1 cellular context compared by ENCODE assay signal in the genomic region with DNA sequence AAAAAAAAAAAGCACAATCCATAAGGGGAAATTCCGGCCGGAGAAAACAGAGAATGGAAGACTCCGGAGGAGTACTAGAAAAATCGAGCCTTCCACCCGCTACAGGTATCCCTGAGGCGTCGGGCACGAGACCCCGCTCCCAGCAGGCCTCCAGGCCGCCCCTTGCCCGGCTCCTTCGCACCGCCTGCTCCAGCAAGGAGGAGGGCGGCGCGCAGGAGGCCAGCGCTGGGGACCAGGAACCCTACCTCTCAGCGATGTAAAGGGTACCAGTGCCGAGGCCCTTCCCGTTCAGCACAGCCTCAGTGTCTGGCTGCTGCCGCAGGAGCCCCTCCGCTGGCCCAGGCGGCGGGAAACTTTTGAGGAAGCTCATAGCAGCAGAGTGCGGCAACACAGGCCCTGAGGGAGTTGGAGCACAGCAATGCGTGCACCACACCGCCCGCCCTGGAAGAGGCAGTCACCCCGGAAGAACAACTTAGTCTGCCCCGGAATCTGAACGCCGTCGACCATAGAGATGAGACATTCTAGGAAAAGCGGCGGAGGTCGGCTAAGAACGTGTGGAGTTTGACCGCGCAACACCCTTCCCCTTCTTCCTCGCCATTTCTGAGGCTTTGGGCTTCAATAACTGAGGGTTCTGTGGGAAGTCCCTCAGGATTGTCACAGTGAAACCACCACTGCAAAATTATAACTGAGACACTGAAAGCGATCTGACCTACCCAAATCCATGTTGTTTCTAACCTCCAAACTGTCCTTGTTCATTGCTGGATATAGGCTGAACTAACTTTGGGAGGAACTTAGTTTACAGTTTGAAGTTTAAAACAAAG.
A peak's percentile ranks its signal among the peaks of the same experiment; 100 is the strongest.
TF ChIP-seq lines count a peak whose summit lies in the region.

A gene with protein sequence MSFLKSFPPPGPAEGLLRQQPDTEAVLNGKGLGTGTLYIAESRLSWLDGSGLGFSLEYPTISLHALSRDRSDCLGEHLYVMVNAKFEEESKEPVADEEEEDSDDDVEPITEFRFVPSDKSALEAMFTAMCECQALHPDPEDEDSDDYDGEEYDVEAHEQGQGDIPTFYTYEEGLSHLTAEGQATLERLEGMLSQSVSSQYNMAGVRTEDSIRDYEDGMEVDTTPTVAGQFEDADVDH (minus strand): TSS at position 450 of the 821 bp plus-strand sequence. CDS start 80 bp downstream, at position 370.

TF ChIP-seq in HEK293, 187 proteins besides CTCF, POLR2A, EP300 and RAD21 (continued from another document and continues in another):
- TF ChIP-seq, protein P1, sequence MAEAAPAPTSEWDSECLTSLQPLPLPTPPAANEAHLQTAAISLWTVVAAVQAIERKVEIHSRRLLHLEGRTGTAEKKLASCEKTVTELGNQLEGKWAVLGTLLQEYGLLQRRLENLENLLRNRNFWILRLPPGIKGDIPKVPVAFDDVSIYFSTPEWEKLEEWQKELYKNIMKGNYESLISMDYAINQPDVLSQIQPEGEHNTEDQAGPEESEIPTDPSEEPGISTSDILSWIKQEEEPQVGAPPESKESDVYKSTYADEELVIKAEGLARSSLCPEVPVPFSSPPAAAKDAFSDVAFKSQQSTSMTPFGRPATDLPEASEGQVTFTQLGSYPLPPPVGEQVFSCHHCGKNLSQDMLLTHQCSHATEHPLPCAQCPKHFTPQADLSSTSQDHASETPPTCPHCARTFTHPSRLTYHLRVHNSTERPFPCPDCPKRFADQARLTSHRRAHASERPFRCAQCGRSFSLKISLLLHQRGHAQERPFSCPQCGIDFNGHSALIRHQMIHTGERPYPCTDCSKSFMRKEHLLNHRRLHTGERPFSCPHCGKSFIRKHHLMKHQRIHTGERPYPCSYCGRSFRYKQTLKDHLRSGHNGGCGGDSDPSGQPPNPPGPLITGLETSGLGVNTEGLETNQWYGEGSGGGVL (tag by site-specific recombination; IDR thresholded peaks at IDR 0.05): no peak
- TF ChIP-seq ZNF777 (tag by site-specific recombination; IDR thresholded peaks at IDR 0.05; ENCODE audit: borderline replicate concordance): no peak
- TF ChIP-seq ZNF677 (tag by site-specific recombination; IDR thresholded peaks at IDR 0.05): peak; percentile 91
- TF ChIP-seq, protein P2, sequence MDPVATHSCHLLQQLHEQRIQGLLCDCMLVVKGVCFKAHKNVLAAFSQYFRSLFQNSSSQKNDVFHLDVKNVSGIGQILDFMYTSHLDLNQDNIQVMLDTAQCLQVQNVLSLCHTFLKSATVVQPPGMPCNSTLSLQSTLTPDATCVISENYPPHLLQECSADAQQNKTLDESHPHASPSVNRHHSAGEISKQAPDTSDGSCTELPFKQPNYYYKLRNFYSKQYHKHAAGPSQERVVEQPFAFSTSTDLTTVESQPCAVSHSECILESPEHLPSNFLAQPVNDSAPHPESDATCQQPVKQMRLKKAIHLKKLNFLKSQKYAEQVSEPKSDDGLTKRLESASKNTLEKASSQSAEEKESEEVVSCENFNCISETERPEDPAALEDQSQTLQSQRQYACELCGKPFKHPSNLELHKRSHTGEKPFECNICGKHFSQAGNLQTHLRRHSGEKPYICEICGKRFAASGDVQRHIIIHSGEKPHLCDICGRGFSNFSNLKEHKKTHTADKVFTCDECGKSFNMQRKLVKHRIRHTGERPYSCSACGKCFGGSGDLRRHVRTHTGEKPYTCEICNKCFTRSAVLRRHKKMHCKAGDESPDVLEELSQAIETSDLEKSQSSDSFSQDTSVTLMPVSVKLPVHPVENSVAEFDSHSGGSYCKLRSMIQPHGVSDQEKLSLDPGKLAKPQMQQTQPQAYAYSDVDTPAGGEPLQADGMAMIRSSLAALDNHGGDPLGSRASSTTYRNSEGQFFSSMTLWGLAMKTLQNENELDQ (tag by site-specific recombination; IDR thresholded peaks at IDR 0.05; ENCODE audit: low read depth): no peak
- TF ChIP-seq, protein P3, sequence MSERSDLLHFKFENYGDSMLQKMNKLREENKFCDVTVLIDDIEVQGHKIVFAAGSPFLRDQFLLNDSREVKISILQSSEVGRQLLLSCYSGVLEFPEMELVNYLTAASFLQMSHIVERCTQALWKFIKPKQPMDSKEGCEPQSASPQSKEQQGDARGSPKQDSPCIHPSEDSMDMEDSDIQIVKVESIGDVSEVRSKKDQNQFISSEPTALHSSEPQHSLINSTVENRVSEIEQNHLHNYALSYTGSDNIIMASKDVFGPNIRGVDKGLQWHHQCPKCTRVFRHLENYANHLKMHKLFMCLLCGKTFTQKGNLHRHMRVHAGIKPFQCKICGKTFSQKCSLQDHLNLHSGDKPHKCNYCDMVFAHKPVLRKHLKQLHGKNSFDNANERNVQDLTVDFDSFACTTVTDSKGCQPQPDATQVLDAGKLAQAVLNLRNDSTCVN (tag by site-specific recombination; optimal IDR thresholded peaks at IDR 0.05): peak; percentile 54
- peak; percentile 50; the same call in 1 of the 2 replicates for TF ChIP-seq ZNF76 (tag by site-specific recombination; IDR thresholded peaks at IDR 0.05; ENCODE audit: borderline replicate concordance, low read depth)
- TF ChIP-seq, protein P4, sequence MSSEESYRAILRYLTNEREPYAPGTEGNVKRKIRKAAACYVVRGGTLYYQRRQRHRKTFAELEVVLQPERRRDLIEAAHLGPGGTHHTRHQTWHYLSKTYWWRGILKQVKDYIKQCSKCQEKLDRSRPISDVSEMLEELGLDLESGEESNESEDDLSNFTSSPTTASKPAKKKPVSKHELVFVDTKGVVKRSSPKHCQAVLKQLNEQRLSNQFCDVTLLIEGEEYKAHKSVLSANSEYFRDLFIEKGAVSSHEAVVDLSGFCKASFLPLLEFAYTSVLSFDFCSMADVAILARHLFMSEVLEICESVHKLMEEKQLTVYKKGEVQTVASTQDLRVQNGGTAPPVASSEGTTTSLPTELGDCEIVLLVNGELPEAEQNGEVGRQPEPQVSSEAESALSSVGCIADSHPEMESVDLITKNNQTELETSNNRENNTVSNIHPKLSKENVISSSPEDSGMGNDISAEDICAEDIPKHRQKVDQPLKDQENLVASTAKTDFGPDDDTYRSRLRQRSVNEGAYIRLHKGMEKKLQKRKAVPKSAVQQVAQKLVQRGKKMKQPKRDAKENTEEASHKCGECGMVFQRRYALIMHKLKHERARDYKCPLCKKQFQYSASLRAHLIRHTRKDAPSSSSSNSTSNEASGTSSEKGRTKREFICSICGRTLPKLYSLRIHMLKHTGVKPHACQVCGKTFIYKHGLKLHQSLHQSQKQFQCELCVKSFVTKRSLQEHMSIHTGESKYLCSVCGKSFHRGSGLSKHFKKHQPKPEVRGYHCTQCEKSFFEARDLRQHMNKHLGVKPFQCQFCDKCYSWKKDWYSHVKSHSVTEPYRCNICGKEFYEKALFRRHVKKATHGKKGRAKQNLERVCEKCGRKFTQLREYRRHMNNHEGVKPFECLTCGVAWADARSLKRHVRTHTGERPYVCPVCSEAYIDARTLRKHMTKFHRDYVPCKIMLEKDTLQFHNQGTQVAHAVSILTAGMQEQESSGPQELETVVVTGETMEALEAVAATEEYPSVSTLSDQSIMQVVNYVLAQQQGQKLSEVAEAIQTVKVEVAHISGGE (tag by site-specific recombination; conservative IDR thresholded peaks at IDR 0.05; ENCODE audit: low read depth): peak; percentile 93
- no peak; the same call in 1 of the 2 replicates for TF ChIP-seq ZBTB8A (tag by site-specific recombination; IDR thresholded peaks at IDR 0.05)
- TF ChIP-seq ZNF214 (tag by site-specific recombination; IDR thresholded peaks at IDR 0.05; ENCODE audit: borderline replicate concordance): no peak
- TF ChIP-seq ZNF404 (tag by site-specific recombination; IDR thresholded peaks at IDR 0.05): no peak
- TF ChIP-seq, protein P5, sequence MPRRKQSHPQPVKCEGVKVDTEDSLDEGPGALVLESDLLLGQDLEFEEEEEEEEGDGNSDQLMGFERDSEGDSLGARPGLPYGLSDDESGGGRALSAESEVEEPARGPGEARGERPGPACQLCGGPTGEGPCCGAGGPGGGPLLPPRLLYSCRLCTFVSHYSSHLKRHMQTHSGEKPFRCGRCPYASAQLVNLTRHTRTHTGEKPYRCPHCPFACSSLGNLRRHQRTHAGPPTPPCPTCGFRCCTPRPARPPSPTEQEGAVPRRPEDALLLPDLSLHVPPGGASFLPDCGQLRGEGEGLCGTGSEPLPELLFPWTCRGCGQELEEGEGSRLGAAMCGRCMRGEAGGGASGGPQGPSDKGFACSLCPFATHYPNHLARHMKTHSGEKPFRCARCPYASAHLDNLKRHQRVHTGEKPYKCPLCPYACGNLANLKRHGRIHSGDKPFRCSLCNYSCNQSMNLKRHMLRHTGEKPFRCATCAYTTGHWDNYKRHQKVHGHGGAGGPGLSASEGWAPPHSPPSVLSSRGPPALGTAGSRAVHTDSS (tag by site-specific recombination; IDR thresholded peaks at IDR 0.05): no peak
- 0 out of 2 replicates have a peak, but pooled peaks have one; percentile 4 for TF ChIP-seq ZNF366 (tag by site-specific recombination; conservative IDR thresholded peaks at IDR 0.05)
- TF ChIP-seq ZNF768 (tag by site-specific recombination; IDR thresholded peaks at IDR 0.05): no peak
- TF ChIP-seq REST (tag by site-specific recombination; IDR thresholded peaks at IDR 0.05): no peak
- peak; percentile 63; the same call in 1 of the 2 replicates for TF ChIP-seq PBX3 (CRISPR knock-in tag; IDR thresholded peaks at IDR 0.05)
- no peak for TF ChIP-seq ZNF10 (tag by site-specific recombination; IDR thresholded peaks at IDR 0.05)
- peak; percentile 82 for TF ChIP-seq TRIM28 (IDR thresholded peaks at IDR 0.05; ENCODE audit: borderline replicate concordance, low read length)
- TF ChIP-seq ZNF629 (tag by site-specific recombination; IDR thresholded peaks at IDR 0.05): peak; percentile 57; the same call in 1 of the 2 replicates
- no peak for TF ChIP-seq ZNF558 (tag by site-specific recombination; IDR thresholded peaks at IDR 0.05)
- no peak for TF ChIP-seq WT1 (tag by site-specific recombination; IDR thresholded peaks at IDR 0.05)
- TF ChIP-seq, protein P6, sequence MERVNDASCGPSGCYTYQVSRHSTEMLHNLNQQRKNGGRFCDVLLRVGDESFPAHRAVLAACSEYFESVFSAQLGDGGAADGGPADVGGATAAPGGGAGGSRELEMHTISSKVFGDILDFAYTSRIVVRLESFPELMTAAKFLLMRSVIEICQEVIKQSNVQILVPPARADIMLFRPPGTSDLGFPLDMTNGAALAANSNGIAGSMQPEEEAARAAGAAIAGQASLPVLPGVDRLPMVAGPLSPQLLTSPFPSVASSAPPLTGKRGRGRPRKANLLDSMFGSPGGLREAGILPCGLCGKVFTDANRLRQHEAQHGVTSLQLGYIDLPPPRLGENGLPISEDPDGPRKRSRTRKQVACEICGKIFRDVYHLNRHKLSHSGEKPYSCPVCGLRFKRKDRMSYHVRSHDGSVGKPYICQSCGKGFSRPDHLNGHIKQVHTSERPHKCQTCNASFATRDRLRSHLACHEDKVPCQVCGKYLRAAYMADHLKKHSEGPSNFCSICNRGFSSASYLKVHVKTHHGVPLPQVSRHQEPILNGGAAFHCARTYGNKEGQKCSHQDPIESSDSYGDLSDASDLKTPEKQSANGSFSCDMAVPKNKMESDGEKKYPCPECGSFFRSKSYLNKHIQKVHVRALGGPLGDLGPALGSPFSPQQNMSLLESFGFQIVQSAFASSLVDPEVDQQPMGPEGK (tag by site-specific recombination; IDR thresholded peaks at IDR 0.05): peak; percentile 41; the same call in 1 of the 2 replicates
- TF ChIP-seq SETDB1 (IDR thresholded peaks at IDR 0.05; ENCODE audit: insufficient read length, low read length): no peak
- TF ChIP-seq ZNF423 (tag by site-specific recombination; IDR thresholded peaks at IDR 0.05): no peak; the same call in 1 of the 2 replicates
- no peak for TF ChIP-seq ZNF175 (tag by site-specific recombination; IDR thresholded peaks at IDR 0.05)
- TF ChIP-seq, protein P7, sequence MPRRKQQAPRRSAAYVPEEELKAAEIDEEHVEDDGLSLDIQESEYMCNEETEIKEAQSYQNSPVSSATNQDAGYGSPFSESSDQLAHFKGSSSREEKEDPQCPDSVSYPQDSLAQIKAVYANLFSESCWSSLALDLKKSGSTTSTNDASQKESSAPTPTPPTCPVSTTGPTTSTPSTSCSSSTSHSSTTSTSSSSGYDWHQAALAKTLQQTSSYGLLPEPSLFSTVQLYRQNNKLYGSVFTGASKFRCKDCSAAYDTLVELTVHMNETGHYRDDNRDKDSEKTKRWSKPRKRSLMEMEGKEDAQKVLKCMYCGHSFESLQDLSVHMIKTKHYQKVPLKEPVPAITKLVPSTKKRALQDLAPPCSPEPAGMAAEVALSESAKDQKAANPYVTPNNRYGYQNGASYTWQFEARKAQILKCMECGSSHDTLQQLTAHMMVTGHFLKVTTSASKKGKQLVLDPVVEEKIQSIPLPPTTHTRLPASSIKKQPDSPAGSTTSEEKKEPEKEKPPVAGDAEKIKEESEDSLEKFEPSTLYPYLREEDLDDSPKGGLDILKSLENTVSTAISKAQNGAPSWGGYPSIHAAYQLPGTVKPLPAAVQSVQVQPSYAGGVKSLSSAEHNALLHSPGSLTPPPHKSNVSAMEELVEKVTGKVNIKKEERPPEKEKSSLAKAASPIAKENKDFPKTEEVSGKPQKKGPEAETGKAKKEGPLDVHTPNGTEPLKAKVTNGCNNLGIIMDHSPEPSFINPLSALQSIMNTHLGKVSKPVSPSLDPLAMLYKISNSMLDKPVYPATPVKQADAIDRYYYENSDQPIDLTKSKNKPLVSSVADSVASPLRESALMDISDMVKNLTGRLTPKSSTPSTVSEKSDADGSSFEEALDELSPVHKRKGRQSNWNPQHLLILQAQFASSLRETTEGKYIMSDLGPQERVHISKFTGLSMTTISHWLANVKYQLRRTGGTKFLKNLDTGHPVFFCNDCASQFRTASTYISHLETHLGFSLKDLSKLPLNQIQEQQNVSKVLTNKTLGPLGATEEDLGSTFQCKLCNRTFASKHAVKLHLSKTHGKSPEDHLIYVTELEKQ (tag by site-specific recombination; IDR thresholded peaks at IDR 0.05; ENCODE audit: borderline replicate concordance): no peak
